ENCODE assay signal across 8 cellular contexts in genomic region chr5:72818866-72819534, GRCh38. TPM values are rescaled to one million over a fixed set of nuclear protein-coding genes. Genes with fewer than 3 reads are reported as not detected.
DNase-seq lines count a peak whose midpoint lies in the region; ATAC-seq and TF ChIP-seq lines count a peak whose summit lies in the region.

No MANE protein-coding gene starts in this region.

- peaks cover 3% of the 10 kb centered on the region for H3K4me1 ChIP-seq in right cardiac atrium (ENCODE audit: control insufficient read depth, insufficient read depth, low read length)
- H3K4me1 ChIP-seq in rectal smooth muscle tissue (ENCODE audit: control insufficient read depth, insufficient read depth, low read length), result peaks cover 19% of the 10 kb centered on the region

- H3K9ac ChIP-seq in rectal smooth muscle tissue (ENCODE audit: low read length), result no peak overlapping the region

- peak; percentile 51; the same call in 1 of the 2 replicates for TF ChIP-seq CTCF in LNCaP clone FGC (IDR thresholded peaks at IDR 0.05; ENCODE audit: control insufficient read depth, extremely low read depth, insufficient read depth)

- intact Hi-C loops in right cardiac atrium (cut with DNase I), result loop anchor here in 3 of 4 donors (5.0 to 10.0 kb wide), 3 partner anchors 207 to 454 kb away; no protein-coding TSS in a partner anchor

- in situ Hi-C loops in SK-MEL-5 (cut with HindIII; ENCODE audit: low pct_unique_long_range_greater_than_20kb, low sequenced_read_pairs), result no loop called here

- peak; percentile 27 to 65 (median 57) for DNase-seq in NCI-H1417 (lab: John Stamatoyannopoulos, UW)
- DNase-seq in NCI-H1417 treated with DMSO at 0.1 percent for 48 hours (lab: John Stamatoyannopoulos, UW), result no peak
- peak; percentile 11 for DNase-seq in LNCaP clone FGC (ENCODE audit: low read depth)
- peak; percentile 81 for DNase-seq in SK-MEL-5 (ENCODE audit: low read depth, low spot score)
- peak; percentile 71 for DNase-seq in amniotic epithelial cell (ENCODE audit: low read depth)
- DNase-seq in right cardiac atrium, result peak; percentile 43 to 87 (median 73)

- no peaks in the 10 kb centered on the region for H3K36me3 ChIP-seq in rectal smooth muscle tissue (ENCODE audit: control insufficient read depth, insufficient read depth, low read length)

- H3K4me3 ChIP-seq in LNCaP clone FGC (ENCODE audit: low read depth, low read length) (no peak overlapping the region), right cardiac atrium (ENCODE audit: low read length) (no peak overlapping the region), rectal smooth muscle tissue (ENCODE audit: low read length) (peak overlapping the region; percentile 59)

- WGBS in right cardiac atrium, result 50% methylated on average over 5 of the region's 5 CpGs

- no peaks in the 10 kb centered on the region for H3K9me3 ChIP-seq in right cardiac atrium (ENCODE audit: control insufficient read depth, low read length)

- H3K27me3 ChIP-seq in right cardiac atrium (ENCODE audit: control insufficient read depth, insufficient read depth), result no peaks in the 10 kb centered on the region
- H3K27me3 ChIP-seq in rectal smooth muscle tissue (ENCODE audit: control insufficient read depth, insufficient read depth, low read length), result no peaks in the 10 kb centered on the region

- H3K27ac ChIP-seq in right cardiac atrium (ENCODE audit: low read length), result peak overlapping the region; percentile 42
- no peak overlapping the region for H3K27ac ChIP-seq in rectal smooth muscle tissue (ENCODE audit: low read depth, low read length)

- ATAC-seq in right cardiac atrium, result no peak
- no peak for ATAC-seq in HG02759 (IDR thresholded peaks at IDR 0.05; ENCODE audit: unreplicated experiment)

RNA-seq across cellular contexts. Expression of gene TNPO1, which starts 2.5 kb away (rescaled TPM):
- total RNA-seq in SK-MEL-5 (2014; rRNA removed; shearing (Covaris generic)), result 301 and 303 TPM in 2 replicates
- polyA plus RNA-seq in SK-MEL-5 (2015; cell fraction: cytosol; rRNA removed), result 104 and 128 TPM in 2 replicates
- polyA plus RNA-seq in SK-MEL-5 (2015; cell fraction: nucleus; rRNA removed), result 99.9 and 103 TPM in 2 replicates
- 10 to 100 TPM; 68.2 to 73.8 (median 71.6) TPM for total RNA-seq in right cardiac atrium
- 11.3 TPM for polyA plus RNA-seq in right cardiac atrium
